8 cellular contexts compared by ENCODE assay signal in genomic region chr16:89720520-89720858, GRCh38. TPM values are rescaled to one million over a fixed set of nuclear protein-coding genes. Genes with fewer than 3 reads are reported as not detected.
DNase-seq lines count a peak whose midpoint lies in the region; ATAC-seq and TF ChIP-seq lines count a peak whose summit lies in the region.

No MANE protein-coding gene starts in this region.

- intact Hi-C loops in ascending aorta (cut with DNase I) = loop anchor here (2.0 kb wide), 1 partner anchor 152 kb away; the partner anchor contains the start of gene TCF25
- intact Hi-C loops in spleen (cut with DNase I; ENCODE audit: low total_unique reads) = no loop called here

- H3K9me3 ChIP-seq in BLaER1 = no peaks in the 10 kb centered on the region
- no peaks in the 10 kb centered on the region for H3K9me3 ChIP-seq in ascending aorta
- H3K9me3 ChIP-seq in iPS-20b (ENCODE audit: insufficient read depth, low read depth, low read length) = no peaks in the 10 kb centered on the region
- no peaks in the 10 kb centered on the region for H3K9me3 ChIP-seq in spleen

- H3K4me1 ChIP-seq in BLaER1 (peaks cover 36% of the 10 kb centered on the region), ascending aorta (peaks cover 11 to 19% of the 10 kb centered on the region in 2 donors), iPS-20b (ENCODE audit: insufficient read depth, low read length) (no peaks in the 10 kb centered on the region; the same call in none of the 2 replicates), spleen (peaks cover 31 to 66% (median 54%) of the 10 kb centered on the region in 6 donors)

- H3K4me3 ChIP-seq in BLaER1 (peak overlapping the region; percentile 78), ascending aorta (peak overlapping the region; percentile 90 to 91), iPS-20b (ENCODE audit: low read length) (peak overlapping the region; percentile 70), spleen (peak overlapping the region; percentile 66 to 99 (median 96))

- H3K4me2 ChIP-seq in BLaER1 = peak overlapping the region; percentile 98

- H3K27ac ChIP-seq in BLaER1 = peak overlapping the region; percentile 97
- peak overlapping the region; percentile 95 to 97 for H3K27ac ChIP-seq in ascending aorta
- H3K27ac ChIP-seq in iPS-20b (ENCODE audit: low read length) = no peak overlapping the region
- peak overlapping the region; percentile 91 to 100 (median 98) for H3K27ac ChIP-seq in spleen

- H4K20me1 ChIP-seq in BLaER1 = peaks cover 84% of the 10 kb centered on the region

- H3K9ac ChIP-seq in BLaER1 (peak overlapping the region; percentile 95), iPS-20b (ENCODE audit: low read depth, low read length) (peak overlapping the region; percentile 75; the same call in 1 of the 2 replicates)

- H3K27me3 ChIP-seq in BLaER1 (peaks cover 21% of the 10 kb centered on the region), ascending aorta (no peaks in the 10 kb centered on the region), iPS-20b (ENCODE audit: insufficient read depth, low read length) (peaks cover 63% of the 10 kb centered on the region), spleen (replicated peaks in 1 of 7) (no peaks in the 10 kb centered on the region)

- DNase-seq in ascending aorta (ENCODE audit: low spot score in 2 of 2) (no peak), spleen (peak; percentile 91), H4 (ENCODE audit: low spot score) (no peak), NCI-H1105 (lab: John Stamatoyannopoulos, UW) (no peak)

- TF ChIP-seq CTCF in ascending aorta (IDR thresholded peaks at IDR 0.05) (no peak), spleen (IDR thresholded peaks at IDR 0.05 in 8 of 11, conservative IDR thresholded peaks at IDR 0.05 in 3 of 11) (no peak)

- WGBS in spleen, 5 donors = 0 to 1% (median 0%) methylated on average over 15 to 39 of the region's 39 CpGs

- peaks cover 49% of the 10 kb centered on the region for H3K36me3 ChIP-seq in BLaER1
- peaks cover 26% of the 10 kb centered on the region in 2 donors for H3K36me3 ChIP-seq in ascending aorta
- H3K36me3 ChIP-seq in iPS-20b (ENCODE audit: insufficient read depth, low read depth, low read length) = peaks cover 10% of the 10 kb centered on the region; the same call in 1 of the 2 replicates
- H3K36me3 ChIP-seq in spleen = peaks cover 0 to 39% (median 24%) of the 10 kb centered on the region in 6 donors

- TF ChIP-seq POLR2A in spleen (IDR thresholded peaks at IDR 0.05) = no peak

- ATAC-seq in GM19372 (IDR thresholded peaks at IDR 0.05; ENCODE audit: low read depth, unreplicated experiment) (peak; percentile 19), HG03520 (IDR thresholded peaks at IDR 0.05; ENCODE audit: unreplicated experiment) (peak; percentile 18)

RNA-seq across cellular contexts. Expression of gene VPS9D1, which starts 0.2 kb away (rescaled TPM):
- 17.2 TPM for total RNA-seq in ascending aorta
- 10 to 100 TPM in 6 of 7 donors, 1 to 10 TPM in 1; 6.0 to 28.8 (median 19.2) TPM for total RNA-seq in spleen
- polyA plus RNA-seq in spleen = 10 to 100 TPM in 2 of 3 donors, 1 to 10 TPM in 1; 7.4 to 37.2 (median 34.5) TPM
- 4.1 and 6.0 TPM in 2 replicates for total RNA-seq in H4 (2014; rRNA removed; shearing (Covaris generic))

RNA-seq across cellular contexts. Expression of gene ZNF276, which starts 0.8 kb away (rescaled TPM):
- total RNA-seq in ascending aorta (30.7 TPM), spleen (10 to 100 TPM; 59.0 to 83.7 (median 65.3) TPM)
- 10 to 100 TPM; 28.9 to 63.6 (median 42.9) TPM for polyA plus RNA-seq in spleen
- 5.9 and 6.9 TPM in 2 replicates for total RNA-seq in H4 (2014; rRNA removed; shearing (Covaris generic))

RNA-seq across cellular contexts. Expression of gene SPATA2L, which starts 19.0 kb away (rescaled TPM):
- total RNA-seq in ascending aorta = 34.7 TPM
- total RNA-seq in spleen = 10 to 100 TPM in 6 of 7 donors, 1 to 10 TPM in 1; 6.8 to 16.9 (median 10.5) TPM
- polyA plus RNA-seq in spleen = 1 to 10 TPM; 4.6 to 6.3 (median 5.7) TPM
- 8.1 and 9.2 TPM in 2 replicates for total RNA-seq in H4 (2014; rRNA removed; shearing (Covaris generic))

RNA-seq across cellular contexts. Expression of gene CDK10, which starts 34.0 kb away (rescaled TPM):
- total RNA-seq in ascending aorta = 141 TPM
- 100 to 1,000 TPM in 2 of 7 donors, 10 to 100 TPM in 5; 47.6 to 114 (median 76.3) TPM for total RNA-seq in spleen
- 100 to 1,000 TPM in 2 of 3 donors, 10 to 100 TPM in 1; 74.4 to 201 (median 134) TPM for polyA plus RNA-seq in spleen
- 23.0 and 37.5 TPM in 2 replicates for total RNA-seq in H4 (2014; rRNA removed; shearing (Covaris generic))
